19 cellular contexts compared by ENCODE assay signal in the genomic region with DNA sequence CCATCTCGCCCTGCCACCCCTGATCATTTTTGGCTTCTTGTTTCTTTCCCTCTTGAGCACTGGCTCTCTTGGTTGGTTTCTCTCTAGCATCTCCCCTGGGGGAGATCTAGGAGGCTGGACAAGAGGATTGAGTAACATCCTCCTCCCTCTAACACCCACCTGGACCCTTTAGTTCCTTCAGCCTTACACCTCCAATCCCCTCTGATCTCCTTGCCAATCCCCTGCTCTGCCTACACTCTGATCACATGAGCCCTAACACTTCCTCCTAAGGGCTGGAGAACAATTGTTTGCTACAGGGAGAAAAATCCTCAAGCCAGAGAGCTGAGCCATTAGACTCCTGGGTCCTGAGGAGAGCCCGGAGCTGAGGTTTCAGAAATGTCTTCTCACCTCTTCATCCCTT.
"Had no signal": no experiment of that assay in that cellular context is flagged by ENCODE, and none has a peak within 500 bp of the region (broad histone marks: within the 10 kb centered on the region; RNA-seq: fewer than 3 reads in every experiment).

No MANE protein-coding gene starts in this region.

- DNase-seq: activated CD4-positive, alpha-beta T cell treated with anti-CD3 and anti-CD28 coated beads, Interleukin-2, amount 10 ng/mL, durations not matched to agents 7 days and 5 days; activated CD8-positive, alpha-beta memory T cell treated with anti-CD3 and anti-CD28 coated beads, Interleukin-2, amount 50 U/mL, for 4 hours; activated effector memory CD4-positive, alpha-beta T cell treated with Interleukin-2 at 50 U/mL for 16 hours; activated naive CD4-positive, alpha-beta T cell treated with anti-CD3 and anti-CD28 coated beads, Interleukin-2, amount 10 ng/mL, durations not matched to agents 7 days and 5 days; activated naive CD8-positive, alpha-beta T cell treated with anti-CD3 and anti-CD28 coated beads, Interleukin-2, amount 50 U/mL, for 24 hours; activated T-cell treated with anti-CD3 and anti-CD28 coated beads, Interleukin-2, amount 50 U/mL, for 4 hours; anterior cingulate cortex; brain microvascular endothelial cell; cortex of kidney; effector CD8-positive, alpha-beta T cell; natural killer cell; occipital lobe; posterior cingulate gyrus; stimulated activated CD4-positive, alpha-beta T cell treated with anti-CD3 and anti-CD28 coated beads, Interleukin-2, amount 100 ng/mL, for 24 hours; stimulated activated naive CD4-positive, alpha-beta T cell treated with Interleukin-2 at 50 U/mL for 16 hours; T-helper 1 cell; T-helper 9 cell; thyroid gland had no signal

- H3K27ac ChIP-seq: brain microvascular endothelial cell, thyroid gland had no signal

- H3K27ac Mint-ChIP-seq: activated CD4-positive, alpha-beta T cell treated with anti-CD3 and anti-CD28 coated beads, Interleukin-2, amount 10 ng/mL, durations not matched to agents 7 days and 5 days; activated naive CD4-positive, alpha-beta T cell treated with anti-CD3 and anti-CD28 coated beads, Interleukin-2, amount 10 ng/mL, durations not matched to agents 7 days and 5 days; activated naive CD8-positive, alpha-beta T cell treated with anti-CD3 and anti-CD28 coated beads, Interleukin-2, amount 50 U/mL, for 24 hours had no signal

- H3K9me3 ChIP-seq: thyroid gland had no signal

- H3K4me3 ChIP-seq: thyroid gland had no signal

- ATAC-seq: activated CD4-positive, CD25-positive, alpha-beta regulatory T cell treated with anti-CD3 and anti-CD28 coated beads, Interleukin-2, amount 50 U/mL, for 24 hours; activated naive CD8-positive, alpha-beta T cell treated with anti-CD3 and anti-CD28 coated beads, Interleukin-2, amount 50 U/mL, for 24 hours; activated T-cell treated with anti-CD3 and anti-CD28 coated beads, Interleukin-2, amount 50 U/mL, for 4 hours; natural killer cell had no signal

- H3K27me3 Mint-ChIP-seq: activated CD4-positive, alpha-beta T cell treated with anti-CD3 and anti-CD28 coated beads, Interleukin-2, amount 10 ng/mL, durations not matched to agents 7 days and 5 days had no signal

- H3K36me3 Mint-ChIP-seq: natural killer cell had no signal

- H3K4me1 ChIP-seq: thyroid gland had no signal

- H3K27me3 ChIP-seq: brain microvascular endothelial cell, thyroid gland had no signal

- H3K4me3 Mint-ChIP-seq: activated CD4-positive, alpha-beta T cell treated with anti-CD3 and anti-CD28 coated beads, Interleukin-2, amount 10 ng/mL, durations not matched to agents 7 days and 5 days; activated naive CD4-positive, alpha-beta T cell treated with anti-CD3 and anti-CD28 coated beads, Interleukin-2, amount 10 ng/mL, durations not matched to agents 7 days and 5 days; activated naive CD8-positive, alpha-beta T cell treated with anti-CD3 and anti-CD28 coated beads, Interleukin-2, amount 50 U/mL, for 24 hours; activated T-cell treated with anti-CD3 and anti-CD28 coated beads, Interleukin-2, amount 50 U/mL, for 4 hours; natural killer cell had no signal

- H3K36me3 ChIP-seq: brain microvascular endothelial cell, thyroid gland had no signal
